In the genomic region with DNA sequence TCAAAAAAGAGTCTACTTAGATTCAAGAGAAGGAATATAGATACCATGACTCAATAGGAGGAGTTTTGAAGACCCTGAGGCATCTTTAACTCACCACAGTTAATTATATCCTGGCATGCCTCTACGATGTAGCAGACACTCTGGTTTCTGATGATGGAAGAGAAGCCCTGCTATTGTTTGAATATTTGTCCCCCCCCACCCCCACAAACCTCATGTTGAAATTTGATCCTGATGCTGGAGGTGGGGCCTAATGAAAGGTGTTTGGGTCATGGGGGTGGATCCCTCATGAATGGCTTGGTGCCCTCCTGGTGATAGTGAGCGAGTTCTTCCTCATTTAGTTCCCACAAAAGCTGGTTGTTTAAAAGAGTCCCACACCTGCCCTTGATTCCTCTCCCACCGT, we compare ENCODE assay signal across 23 cellular contexts.
DNase-seq lines count a peak whose midpoint lies in the region; ATAC-seq, FAIRE-seq and TF ChIP-seq lines count a peak whose summit lies in the region.
"Had no signal": no experiment of that assay in that cellular context is flagged by ENCODE, and none has a peak within 500 bp of the region (broad histone marks: within the 10 kb centered on the region; RNA-seq: fewer than 3 reads in every experiment).

No MANE protein-coding gene starts in this region.

- H3K4me2 ChIP-seq in trophoblast cell (ENCODE audit: low read length) = no peak overlapping the region
- H3K4me2 ChIP-seq: BLaER1 treated with 17β-estradiol and CSF1 and Interleukin-3, amounts not matched to agents 10 nM and 100 nM; SK-N-SH had no signal

- H2AFZ ChIP-seq in trophoblast cell (ENCODE audit: insufficient read depth, low read length, poor library complexity) = no peak overlapping the region

- H3K36me3 ChIP-seq in bronchial epithelial cell (ENCODE audit: control insufficient read depth, insufficient read depth, low read length) (no peaks in the 10 kb centered on the region), trophoblast cell (ENCODE audit: control insufficient read depth in 1 of 2, insufficient read depth in 2 of 2, low read length in 2 of 2) (no peaks in the 10 kb centered on the region)
- H3K36me3 ChIP-seq: BLaER1 treated with 17β-estradiol and CSF1 and Interleukin-3, amounts not matched to agents 10 nM and 100 nM; ovary; right lobe of liver; tibial nerve had no signal

- H2BK120ac ChIP-seq in trophoblast cell (ENCODE audit: insufficient read depth, low read length, poor library complexity) = no peak overlapping the region

- H3K23ac ChIP-seq in trophoblast cell (ENCODE audit: low read length) = no peak overlapping the region

- H4K8ac ChIP-seq in trophoblast cell (ENCODE audit: low read depth, low read length) = no peak overlapping the region

- H4K12ac ChIP-seq in trophoblast cell (ENCODE audit: low read depth, low read length) = no peak overlapping the region

- no peak overlapping the region for H4K91ac ChIP-seq in trophoblast cell (ENCODE audit: low read depth, low read length)

- no CpG with 5 or more reads among the region's 3 CpGs for WGBS in trophoblast cell (ENCODE audit: extremely low coverage, insufficient coverage, insufficient read length)

- DNase-seq in NCI-H2029 (lab: John Stamatoyannopoulos, UW) = peak; percentile 5
- no peak for DNase-seq in NCI-H2029 treated with DMSO at 0.1 percent for 48 hours (lab: John Stamatoyannopoulos, UW)
- peak; percentile 64 for DNase-seq in NCI-H345 treated with DMSO at 0.1 percent for 48 hours (lab: John Stamatoyannopoulos, UW; ENCODE audit: unreplicated experiment)
- DNase-seq in bronchial epithelial cell (ENCODE audit: low read depth) = peak; percentile 52
- peak; percentile 1 to 52 for DNase-seq in trophoblast cell
- DNase-seq in NCI-H1105 (lab: John Stamatoyannopoulos, UW) = no peak
- DNase-seq: activated CD4-positive, alpha-beta T cell treated with anti-CD3 and anti-CD28 coated beads for 4 hours; activated CD8-positive, alpha-beta memory T cell treated with anti-CD3 and anti-CD28 coated beads, Interleukin-2, amount 10 ng/mL, durations not matched to agents 7 days and 5 days; activated naive CD8-positive, alpha-beta T cell treated with anti-CD3 and anti-CD28 coated beads, Interleukin-2, amount 50 U/mL, for 24 hours; dermis blood vessel endothelial cell; HCEC 1CT; NCI-H510A; ovary; right lobe of liver; SK-N-SH; stimulated activated naive CD8-positive, alpha-beta T cell treated with anti-CD3 and anti-CD28 coated beads, Interleukin-15, Interleukin-2, amounts not matched to agents 100 U/mL and 50 U/mL, for 24 hours had no signal

- no peak for TF ChIP-seq CTCF in bronchial epithelial cell (IDR thresholded peaks at IDR 0.05; ENCODE audit: insufficient read depth, low read length, severe bottlenecking)

- ATAC-seq in HG03520 (IDR thresholded peaks at IDR 0.05; ENCODE audit: unreplicated experiment) = no peak
- ATAC-seq in GM19328 (IDR thresholded peaks at IDR 0.05; ENCODE audit: unreplicated experiment) = no peak
- ATAC-seq: activated CD8-positive, alpha-beta memory T cell treated with anti-CD3 and anti-CD28 coated beads, Interleukin-2, amount 10 ng/mL, durations not matched to agents 7 days and 5 days; activated naive CD8-positive, alpha-beta T cell treated with anti-CD3 and anti-CD28 coated beads, Interleukin-2, amount 50 U/mL, for 24 hours; right lobe of liver; stimulated activated naive CD8-positive, alpha-beta T cell treated with anti-CD3 and anti-CD28 coated beads, Interleukin-15, Interleukin-2, amounts not matched to agents 100 U/mL and 50 U/mL, for 24 hours had no signal

- no peak overlapping the region for H3K4ac ChIP-seq in trophoblast cell (ENCODE audit: low read depth, low read length)

- no peak overlapping the region for H2AK5ac ChIP-seq in trophoblast cell (ENCODE audit: low read length)

- no peak overlapping the region for H3K18ac ChIP-seq in trophoblast cell (ENCODE audit: low read length)

- H3K27ac ChIP-seq in trophoblast cell (ENCODE audit: low read depth, low read length) = no peak overlapping the region
- H3K27ac ChIP-seq: BLaER1 treated with 17β-estradiol and CSF1 and Interleukin-3, amounts not matched to agents 10 nM and 100 nM; epithelial cell of prostate; ovary; right lobe of liver; tibial nerve had no signal

- H2BK5ac ChIP-seq in trophoblast cell (ENCODE audit: low read depth, low read length, poor library complexity) = no peak overlapping the region

- no peak for FAIRE-seq in bronchial epithelial cell (lab: Jason Lieb, UNC)
- FAIRE-seq: frontal cortex, GM18507 had no signal

- H2BK12ac ChIP-seq in trophoblast cell (ENCODE audit: low read length) = no peak overlapping the region

- H3K4me1 ChIP-seq in trophoblast cell (ENCODE audit: control insufficient read depth in 1 of 2, insufficient read depth in 2 of 2, low read length in 2 of 2) = peaks cover 4% of the 10 kb centered on the region in 2 experiments
- H3K4me1 ChIP-seq: BLaER1 treated with 17β-estradiol and CSF1 and Interleukin-3, amounts not matched to agents 10 nM and 100 nM; right lobe of liver; tibial nerve had no signal

- H3K4me3 ChIP-seq in bronchial epithelial cell (ENCODE audit: low read depth, low read length) (no peak overlapping the region), trophoblast cell (ENCODE audit: low read depth, low read length) (no peak overlapping the region)
- H3K4me3 ChIP-seq: BLaER1 treated with 17β-estradiol and CSF1 and Interleukin-3, amounts not matched to agents 10 nM and 100 nM; ovary; right lobe of liver; tibial nerve had no signal

- no peak overlapping the region for H3K9ac ChIP-seq in trophoblast cell (ENCODE audit: low read length)
- H3K9ac ChIP-seq: BLaER1 treated with 17β-estradiol and CSF1 and Interleukin-3, amounts not matched to agents 10 nM and 100 nM; SK-N-SH had no signal

- no peaks in the 10 kb centered on the region for H3K79me2 ChIP-seq in trophoblast cell (ENCODE audit: control insufficient read depth, insufficient read depth, low read length, poor library complexity)

- peaks cover 3% of the 10 kb centered on the region for H3K27me3 ChIP-seq in bronchial epithelial cell (ENCODE audit: control insufficient read depth, insufficient read depth, low read length)
- no peaks in the 10 kb centered on the region for H3K27me3 ChIP-seq in trophoblast cell (ENCODE audit: insufficient read depth, low read length)
- H3K27me3 ChIP-seq: BLaER1 treated with 17β-estradiol and CSF1 and Interleukin-3, amounts not matched to agents 10 nM and 100 nM; ovary; right lobe of liver; tibial nerve had no signal

- no peaks in the 10 kb centered on the region for H3K79me1 ChIP-seq in trophoblast cell (ENCODE audit: low read length)

- no peaks in the 10 kb centered on the region for H3K9me3 ChIP-seq in trophoblast cell (ENCODE audit: insufficient read depth, low read depth, low read length)
- H3K9me3 ChIP-seq: ovary, right lobe of liver, SK-N-SH had no signal

- H3K14ac ChIP-seq in trophoblast cell (ENCODE audit: low read length) = no peak overlapping the region

Comparison
In these comparisons a context has a peak if more than half of its experiments do, and no peak if none do; other contexts are left out.
1. DNase-seq: peak in NCI-H2029 (single experiment), NCI-H345 treated with DMSO at 0.1 percent for 48 hours (single experiment), bronchial epithelial cell (single experiment) and trophoblast cell (2 of 2); none in NCI-H2029 treated with DMSO at 0.1 percent for 48 hours (single experiment) and NCI-H1105 (single experiment).